In genomic region chr3:4751057-4752051, GRCh38 we compare ENCODE assay signal across 8 cellular contexts.
A peak's percentile ranks its signal among the peaks of the same experiment; 100 is the strongest.
DNase-seq lines count a peak whose midpoint lies in the region; ATAC-seq and TF ChIP-seq lines count a peak whose summit lies in the region.

No MANE protein-coding gene starts in this region.

- CTCF ChIA-PET in activated CD4-positive, alpha-beta memory T cell treated with anti-CD3 and anti-CD28 coated beads for 36 hours (lab: Charles Lee) = interaction anchor here (0.9 to 1.1 kb wide), 2 partner anchors 17 to 275 kb away, joined by 3 read pairs; no protein-coding TSS in a partner anchor

- peak overlapping the region; percentile 92 for H3K27ac Mint-ChIP-seq in activated CD4-positive, alpha-beta T cell treated with anti-CD3 and anti-CD28 coated beads, Interleukin-2, amount 10 ng/mL, durations not matched to agents 24 days and 14 days
- H3K27ac Mint-ChIP-seq in activated CD4-positive, alpha-beta memory T cell treated with anti-CD3 and anti-CD28 coated beads for 36 hours = peak overlapping the region; percentile 81

- peaks cover 23% of the 10 kb centered on the region for H3K9me3 Mint-ChIP-seq in activated CD4-positive, alpha-beta T cell treated with anti-CD3 and anti-CD28 coated beads, Interleukin-2, amount 10 ng/mL, durations not matched to agents 24 days and 14 days
- no peaks in the 10 kb centered on the region for H3K9me3 Mint-ChIP-seq in activated CD4-positive, alpha-beta memory T cell treated with anti-CD3 and anti-CD28 coated beads for 36 hours

- no peak for ATAC-seq in HG03442 (IDR thresholded peaks at IDR 0.05; ENCODE audit: unreplicated experiment)

- POLR2A ChIA-PET in activated CD4-positive, alpha-beta memory T cell treated with anti-CD3 and anti-CD28 coated beads for 36 hours (lab: Charles Lee) = interaction anchor here (0.9 to 2.7 kb wide), 5 partner anchors 12 to 373 kb away, joined by 3 to 8 read pairs (median 4); no protein-coding TSS in a partner anchor

- no peaks in the 10 kb centered on the region for H3K27me3 Mint-ChIP-seq in activated CD4-positive, alpha-beta T cell treated with anti-CD3 and anti-CD28 coated beads, Interleukin-2, amount 10 ng/mL, durations not matched to agents 24 days and 14 days
- H3K27me3 Mint-ChIP-seq in activated CD4-positive, alpha-beta memory T cell treated with anti-CD3 and anti-CD28 coated beads for 36 hours = no peaks in the 10 kb centered on the region

- peak overlapping the region; percentile 54 for H3K4me3 Mint-ChIP-seq in activated CD4-positive, alpha-beta T cell treated with anti-CD3 and anti-CD28 coated beads, Interleukin-2, amount 10 ng/mL, durations not matched to agents 24 days and 14 days
- H3K4me3 Mint-ChIP-seq in activated CD4-positive, alpha-beta memory T cell treated with anti-CD3 and anti-CD28 coated beads for 36 hours = peak overlapping the region; percentile 59

- DNase-seq in activated CD4-positive, alpha-beta T cell treated with anti-CD3 and anti-CD28 coated beads, Interleukin-2, amount 10 ng/mL, durations not matched to agents 24 days and 14 days = no peak
- DNase-seq in activated CD4-positive, alpha-beta T cell treated with anti-CD3 and anti-CD28 coated beads, Interleukin-2, amount 50 U/mL, for 48 hours = no peak
- DNase-seq in activated CD4-positive, alpha-beta memory T cell treated with anti-CD3 and anti-CD28 coated beads for 36 hours = peak; percentile 23
- peak; percentile 95 for DNase-seq in glomerular visceral epithelial cell (ENCODE audit: extremely low spot score)
- DNase-seq in retinal pigment epithelial cell (ENCODE audit: low read depth) = peak; percentile 78
- DNase-seq in NCI-H2171 treated with DMSO at 0.1 percent for 48 hours (lab: John Stamatoyannopoulos, UW) = no peak
- DNase-seq in cerebellar cortex (ENCODE audit: low spot score) = no peak

- no peak for TF ChIP-seq CTCF in retinal pigment epithelial cell (conservative IDR thresholded peaks at IDR 0.05; ENCODE audit: low read depth, low read length)

- no peak overlapping the region for H3K4me3 ChIP-seq in retinal pigment epithelial cell (ENCODE audit: low read length)

- H3K4me1 Mint-ChIP-seq in activated CD4-positive, alpha-beta T cell treated with anti-CD3 and anti-CD28 coated beads, Interleukin-2, amount 10 ng/mL, durations not matched to agents 24 days and 14 days = peaks cover 61% of the 10 kb centered on the region
- H3K4me1 Mint-ChIP-seq in activated CD4-positive, alpha-beta memory T cell treated with anti-CD3 and anti-CD28 coated beads for 36 hours (ENCODE audit: low read depth) = peaks cover 48% of the 10 kb centered on the region

- intact Hi-C loops in activated CD4-positive, alpha-beta T cell treated with anti-CD3 and anti-CD28 coated beads, Interleukin-2, amount 10 ng/mL, durations not matched to agents 24 days and 14 days (cut with micrococcal nuclease) = loop anchor here (2.0 kb wide), 1 partner anchor 15 kb away; no protein-coding TSS in a partner anchor
- intact Hi-C loops in activated CD4-positive, alpha-beta memory T cell treated with anti-CD3 and anti-CD28 coated beads for 36 hours (cut with micrococcal nuclease) = loop anchor here (1.0 to 2.0 kb wide), 3 partner anchors 25 to 71 kb away; no protein-coding TSS in a partner anchor

- H3K36me3 Mint-ChIP-seq in activated CD4-positive, alpha-beta T cell treated with anti-CD3 and anti-CD28 coated beads, Interleukin-2, amount 10 ng/mL, durations not matched to agents 24 days and 14 days (ENCODE audit: low read depth) = peaks cover 72% of the 10 kb centered on the region
- peaks cover 33% of the 10 kb centered on the region for H3K36me3 Mint-ChIP-seq in activated CD4-positive, alpha-beta memory T cell treated with anti-CD3 and anti-CD28 coated beads for 36 hours

Comparison
In these comparisons a context has a peak if more than half of its experiments do, and no peak if none do; other contexts are left out.
1. DNase-seq: peak in activated CD4-positive, alpha-beta memory T cell treated with anti-CD3 and anti-CD28 coated beads for 36 hours (single experiment), glomerular visceral epithelial cell (single experiment) and retinal pigment epithelial cell (single experiment); none in activated CD4-positive, alpha-beta T cell treated with anti-CD3 and anti-CD28 coated beads, Interleukin-2, amount 10 ng/mL, durations not matched to agents 24 days and 14 days (single experiment), activated CD4-positive, alpha-beta T cell treated with anti-CD3 and anti-CD28 coated beads, Interleukin-2, amount 50 U/mL, for 48 hours (0 of 2), NCI-H2171 treated with DMSO at 0.1 percent for 48 hours (single experiment) and cerebellar cortex (single experiment).